Comparison of ENCODE assay signal across 20 cellular contexts in the genomic region with DNA sequence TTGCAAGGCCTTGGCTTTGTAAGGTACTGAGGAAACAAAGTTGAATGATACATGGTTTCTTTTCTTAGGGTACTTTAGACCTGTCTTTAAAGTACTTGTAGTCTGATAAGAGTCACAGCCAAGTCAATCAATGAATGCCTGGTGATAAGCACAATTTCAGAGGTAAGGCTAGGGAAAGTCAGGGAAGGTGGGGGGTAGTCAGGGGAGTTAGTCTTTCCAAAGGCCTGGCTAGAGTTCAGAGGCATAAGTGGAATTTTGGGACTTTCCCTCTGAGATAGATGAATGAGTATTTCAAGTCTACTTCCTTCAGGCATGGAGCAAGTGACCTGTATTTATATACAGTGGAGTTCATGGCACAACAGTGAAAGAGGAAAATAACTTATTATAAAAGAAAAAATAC.
"Had no signal": no experiment of that assay in that cellular context is flagged by ENCODE, and none has a peak within 500 bp of the region (broad histone marks: within the 10 kb centered on the region; RNA-seq: fewer than 3 reads in every experiment).

No MANE protein-coding gene starts in this region.

- H3K9me3 ChIP-seq: adrenal gland, esophagus squamous epithelium, left ventricle myocardium inferior, neutrophil, vagina had no signal

- H3K36me3 ChIP-seq: adrenal gland, esophagus squamous epithelium, left ventricle myocardium inferior, neutrophil, tibial nerve, vagina, WERI-Rb-1 had no signal

- H3K27me3 ChIP-seq: adrenal gland, esophagus squamous epithelium, neutrophil, tibial nerve, vagina had no signal

- DNase-seq: activated CD4-positive, alpha-beta T cell treated with anti-CD3 and anti-CD28 coated beads, Interleukin-2, amount 50 U/mL, for 48 hours; activated gamma-delta T cell treated with Interleukin-2 at 50 U/mL for 16 hours; adrenal gland; dermis blood vessel endothelial cell; effector memory CD4-positive, alpha-beta T cell; esophagus squamous epithelium; left ventricle myocardium inferior; naive thymus-derived CD8-positive, alpha-beta T cell; retina; stimulated activated CD4-positive, alpha-beta T cell treated with anti-CD3 and anti-CD28 coated beads, Interleukin-1b, Interleukin-23, amount 100 ng/mL, for 48 hours; stimulated activated CD8-positive, alpha-beta memory T cell treated with anti-CD3 and anti-CD28 coated beads, Interleukin-4, amount 100 ng/mL, for 48 hours; stimulated activated naive CD4-positive, alpha-beta T cell; substantia nigra; WERI-Rb-1 had no signal

- H3K4me3 ChIP-seq: adrenal gland, esophagus squamous epithelium, left ventricle myocardium inferior, tibial nerve, vagina had no signal

- H3K4me1 ChIP-seq: adrenal gland, esophagus squamous epithelium, tibial nerve, vagina had no signal

- ATAC-seq: activated naive CD4-positive, alpha-beta T cell treated with anti-CD3 and anti-CD28 coated beads, Interleukin-2, amount 50 U/mL, for 72 hours; naive thymus-derived CD8-positive, alpha-beta T cell had no signal

- H3K4me1 Mint-ChIP-seq: memory B cell; naive thymus-derived CD8-positive, alpha-beta T cell had no signal

- H3K27ac ChIP-seq: adrenal gland, esophagus squamous epithelium, left ventricle myocardium inferior, neutrophil, tibial nerve, vagina, WERI-Rb-1 had no signal

- H3K4me3 Mint-ChIP-seq: memory B cell; naive thymus-derived CD8-positive, alpha-beta T cell; T-helper 1 cell treated with Interleukin-12 subunit alpha and Interleukin-12 subunit beta and Interleukin-4 antibody, amounts not matched to agents 30 μg/mL and 1 μg/mL, for 36 hours had no signal

- H3K27ac Mint-ChIP-seq: activated naive CD4-positive, alpha-beta T cell treated with anti-CD3 and anti-CD28 coated beads, Interleukin-2, amount 50 U/mL, for 72 hours; memory B cell; naive thymus-derived CD8-positive, alpha-beta T cell; T-helper 1 cell treated with Interleukin-12 subunit alpha and Interleukin-12 subunit beta and Interleukin-4 antibody, amounts not matched to agents 30 μg/mL and 1 μg/mL, for 36 hours had no signal
